In genomic region chr12:57126561-57126960, GRCh38 we compare ENCODE assay signal across 3 cellular contexts.
TF ChIP-seq lines count a peak whose summit lies in the region.

No MANE protein-coding gene starts in this region.

TF ChIP-seq in SK-N-SH, 30 proteins besides CTCF, POLR2A, EP300 and RAD21 (continued from another document):
- TF ChIP-seq IRF3 (IDR thresholded peaks at IDR 0.05; ENCODE audit: low read depth, low read length) (no peak), YY1 (IDR thresholded peaks at IDR 0.05; ENCODE audit: low read depth) (no peak), NRF1 (IDR thresholded peaks at IDR 0.05; ENCODE audit: low read depth, low read length) (no peak), CHD2 (IDR thresholded peaks at IDR 0.05; ENCODE audit: low read length, partially characterized antibody) (no peak), FOXM1 (IDR thresholded peaks at IDR 0.05; ENCODE audit: low read depth) (no peak), RCOR1 (IDR thresholded peaks at IDR 0.05; ENCODE audit: low read length) (no peak)

TF ChIP-seq in SK-N-SH treated with all-trans-retinoic acid at 6 μM for 48 hours, 23 proteins besides CTCF, POLR2A, EP300 and RAD21 (continued from another document):
- TF ChIP-seq PATZ1 (CRISPR knock-in tag; IDR thresholded peaks at IDR 0.05; ENCODE audit: borderline replicate concordance) = no peak
- TF ChIP-seq TOX (CRISPR knock-in tag; IDR thresholded peaks at IDR 0.05; ENCODE audit: borderline replicate concordance) = no peak
- no peak for TF ChIP-seq TSHZ2 (CRISPR knock-in tag; IDR thresholded peaks at IDR 0.05)
- TF ChIP-seq BACH2 (CRISPR knock-in tag; IDR thresholded peaks at IDR 0.05; ENCODE audit: borderline replicate concordance) = no peak
- no peak for TF ChIP-seq ESRRG (CRISPR knock-in tag; IDR thresholded peaks at IDR 0.05)
- no peak for TF ChIP-seq CSDC2 (CRISPR knock-in tag; IDR thresholded peaks at IDR 0.05)
- no peak for TF ChIP-seq OSR1 (CRISPR knock-in tag; IDR thresholded peaks at IDR 0.05)
- TF ChIP-seq ZFP30 (CRISPR knock-in tag; IDR thresholded peaks at IDR 0.05) = no peak
- TF ChIP-seq CREB5 (CRISPR knock-in tag; IDR thresholded peaks at IDR 0.05; ENCODE audit: low read depth) = no peak
- TF ChIP-seq CSRNP3 (CRISPR knock-in tag; IDR thresholded peaks at IDR 0.05) = no peak

TF ChIP-seq in WTC11, 78 proteins besides CTCF, POLR2A, EP300 and RAD21 (continued from another document):
- TF ChIP-seq STAT6 (CRISPR knock-in tag; conservative IDR thresholded peaks at IDR 0.05; ENCODE audit: low read depth) (no peak), MXD4 (CRISPR knock-in tag; IDR thresholded peaks at IDR 0.05; ENCODE audit: borderline replicate concordance) (no peak), FOXP1 (CRISPR knock-in tag; IDR thresholded peaks at IDR 0.05; ENCODE audit: borderline replicate concordance) (no peak), SOX15 (CRISPR knock-in tag; IDR thresholded peaks at IDR 0.05) (no peak)
